ENCODE assay signal across 3 cellular contexts in the genomic region with DNA sequence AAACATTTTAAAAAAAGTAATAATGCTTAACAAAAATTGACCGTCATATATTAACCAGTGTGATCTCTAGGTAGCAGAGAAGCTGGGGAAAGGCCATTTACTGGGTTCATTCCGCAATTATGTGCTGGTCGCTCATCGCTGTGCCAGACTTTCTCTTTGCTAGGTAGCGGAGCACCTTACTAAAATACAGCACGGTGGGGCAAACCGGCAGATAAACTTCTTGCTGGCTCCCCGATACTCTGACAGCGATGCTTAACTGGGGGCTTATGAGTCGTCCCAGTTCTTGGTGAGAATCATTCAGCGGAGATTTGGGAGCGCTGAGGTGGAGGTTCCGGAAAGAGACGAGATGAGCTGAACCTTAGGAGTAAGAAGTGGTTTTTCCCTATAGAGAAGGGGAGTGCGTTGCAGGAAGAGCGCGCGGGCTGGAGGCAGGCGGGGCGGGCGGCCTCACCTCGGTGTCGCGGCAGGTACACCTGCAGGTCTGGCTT.
TF ChIP-seq lines count a peak whose summit lies in the region.

No MANE protein-coding gene starts in this region.

TF ChIP-seq in A549, 52 proteins besides CTCF, POLR2A, EP300 and RAD21:
- TF ChIP-seq ZSCAN20 (CRISPR knock-in tag; IDR thresholded peaks at IDR 0.05): no peak
- TF ChIP-seq KDM1A (IDR thresholded peaks at IDR 0.05; ENCODE audit: low read depth): no peak
- TF ChIP-seq, protein P1, sequence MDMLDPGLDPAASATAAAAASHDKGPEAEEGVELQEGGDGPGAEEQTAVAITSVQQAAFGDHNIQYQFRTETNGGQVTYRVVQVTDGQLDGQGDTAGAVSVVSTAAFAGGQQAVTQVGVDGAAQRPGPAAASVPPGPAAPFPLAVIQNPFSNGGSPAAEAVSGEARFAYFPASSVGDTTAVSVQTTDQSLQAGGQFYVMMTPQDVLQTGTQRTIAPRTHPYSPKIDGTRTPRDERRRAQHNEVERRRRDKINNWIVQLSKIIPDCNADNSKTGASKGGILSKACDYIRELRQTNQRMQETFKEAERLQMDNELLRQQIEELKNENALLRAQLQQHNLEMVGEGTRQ (IDR thresholded peaks at IDR 0.05): no peak
- TF ChIP-seq, protein P2, sequence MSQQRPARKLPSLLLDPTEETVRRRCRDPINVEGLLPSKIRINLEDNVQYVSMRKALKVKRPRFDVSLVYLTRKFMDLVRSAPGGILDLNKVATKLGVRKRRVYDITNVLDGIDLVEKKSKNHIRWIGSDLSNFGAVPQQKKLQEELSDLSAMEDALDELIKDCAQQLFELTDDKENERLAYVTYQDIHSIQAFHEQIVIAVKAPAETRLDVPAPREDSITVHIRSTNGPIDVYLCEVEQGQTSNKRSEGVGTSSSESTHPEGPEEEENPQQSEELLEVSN (IDR thresholded peaks at IDR 0.05; ENCODE audit: borderline replicate concordance, low read depth): no peak
- peak; percentile 51; the same call in 1 of the 2 replicates for TF ChIP-seq KDM5A (IDR thresholded peaks at IDR 0.05)
- TF ChIP-seq SMC3 (IDR thresholded peaks at IDR 0.05): no peak
- no peak for TF ChIP-seq RCOR1 (IDR thresholded peaks at IDR 0.05; ENCODE audit: low read depth, low read length)
- no peak for TF ChIP-seq HOXB5 (CRISPR knock-in tag; IDR thresholded peaks at IDR 0.05)
- no peak for TF ChIP-seq ESRRA (IDR thresholded peaks at IDR 0.05; ENCODE audit: borderline replicate concordance, low read length)
- TF ChIP-seq ZNF302 (CRISPR knock-in tag; IDR thresholded peaks at IDR 0.05): no peak
- no peak for TF ChIP-seq JUNB (IDR thresholded peaks at IDR 0.05)
- TF ChIP-seq PHF8 (IDR thresholded peaks at IDR 0.05; ENCODE audit: borderline replicate concordance, low read depth): peak; percentile 9; the same call in 1 of the 2 replicates
- no peak for TF ChIP-seq CEBPB (IDR thresholded peaks at IDR 0.05)
- TF ChIP-seq, protein P3, sequence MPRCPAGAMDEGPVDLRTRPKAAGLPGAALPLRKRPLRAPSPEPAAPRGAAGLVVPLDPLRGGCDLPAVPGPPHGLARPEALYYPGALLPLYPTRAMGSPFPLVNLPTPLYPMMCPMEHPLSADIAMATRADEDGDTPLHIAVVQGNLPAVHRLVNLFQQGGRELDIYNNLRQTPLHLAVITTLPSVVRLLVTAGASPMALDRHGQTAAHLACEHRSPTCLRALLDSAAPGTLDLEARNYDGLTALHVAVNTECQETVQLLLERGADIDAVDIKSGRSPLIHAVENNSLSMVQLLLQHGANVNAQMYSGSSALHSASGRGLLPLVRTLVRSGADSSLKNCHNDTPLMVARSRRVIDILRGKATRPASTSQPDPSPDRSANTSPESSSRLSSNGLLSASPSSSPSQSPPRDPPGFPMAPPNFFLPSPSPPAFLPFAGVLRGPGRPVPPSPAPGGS (IDR thresholded peaks at IDR 0.05): no peak

TF ChIP-seq in HCT116, 20 proteins besides CTCF, POLR2A, EP300 and RAD21:
- TF ChIP-seq POLR2AphosphoS5 (IDR thresholded peaks at IDR 0.05; ENCODE audit: low read depth, low read length) (no peak), FOSL1 (IDR thresholded peaks at IDR 0.05; ENCODE audit: low read depth) (no peak), EZH2 (IDR thresholded peaks at IDR 0.05) (no peak), SIN3A (IDR thresholded peaks at IDR 0.05; ENCODE audit: low read depth) (no peak), CEBPB (IDR thresholded peaks at IDR 0.05; ENCODE audit: low read depth) (no peak), ELF1 (IDR thresholded peaks at IDR 0.05; ENCODE audit: borderline replicate concordance, low read depth) (no peak), JUND (IDR thresholded peaks at IDR 0.05) (no peak), EGR1 (IDR thresholded peaks at IDR 0.05; ENCODE audit: low read depth) (no peak), CBX3 (IDR thresholded peaks at IDR 0.05; ENCODE audit: low read depth) (no peak), SRF (IDR thresholded peaks at IDR 0.05; ENCODE audit: low read depth) (no peak), EZH2phosphoT487 (IDR thresholded peaks at IDR 0.05; ENCODE audit: borderline replicate concordance) (no peak), TCF7L2 (IDR thresholded peaks at IDR 0.05; ENCODE audit: borderline replicate concordance, extremely low read depth, insufficient read depth, insufficient read length) (no peak), ZFX (IDR thresholded peaks at IDR 0.05) (no peak), ZNF274 (IDR thresholded peaks at IDR 0.05; ENCODE audit: low read depth, low read length) (no peak), YY1 (IDR thresholded peaks at IDR 0.05; ENCODE audit: extremely low read depth, insufficient replicate concordance, low read depth, low read length) (no peak), SP1 (IDR thresholded peaks at IDR 0.05; ENCODE audit: low read depth) (no peak)
- TF ChIP-seq, protein P4, sequence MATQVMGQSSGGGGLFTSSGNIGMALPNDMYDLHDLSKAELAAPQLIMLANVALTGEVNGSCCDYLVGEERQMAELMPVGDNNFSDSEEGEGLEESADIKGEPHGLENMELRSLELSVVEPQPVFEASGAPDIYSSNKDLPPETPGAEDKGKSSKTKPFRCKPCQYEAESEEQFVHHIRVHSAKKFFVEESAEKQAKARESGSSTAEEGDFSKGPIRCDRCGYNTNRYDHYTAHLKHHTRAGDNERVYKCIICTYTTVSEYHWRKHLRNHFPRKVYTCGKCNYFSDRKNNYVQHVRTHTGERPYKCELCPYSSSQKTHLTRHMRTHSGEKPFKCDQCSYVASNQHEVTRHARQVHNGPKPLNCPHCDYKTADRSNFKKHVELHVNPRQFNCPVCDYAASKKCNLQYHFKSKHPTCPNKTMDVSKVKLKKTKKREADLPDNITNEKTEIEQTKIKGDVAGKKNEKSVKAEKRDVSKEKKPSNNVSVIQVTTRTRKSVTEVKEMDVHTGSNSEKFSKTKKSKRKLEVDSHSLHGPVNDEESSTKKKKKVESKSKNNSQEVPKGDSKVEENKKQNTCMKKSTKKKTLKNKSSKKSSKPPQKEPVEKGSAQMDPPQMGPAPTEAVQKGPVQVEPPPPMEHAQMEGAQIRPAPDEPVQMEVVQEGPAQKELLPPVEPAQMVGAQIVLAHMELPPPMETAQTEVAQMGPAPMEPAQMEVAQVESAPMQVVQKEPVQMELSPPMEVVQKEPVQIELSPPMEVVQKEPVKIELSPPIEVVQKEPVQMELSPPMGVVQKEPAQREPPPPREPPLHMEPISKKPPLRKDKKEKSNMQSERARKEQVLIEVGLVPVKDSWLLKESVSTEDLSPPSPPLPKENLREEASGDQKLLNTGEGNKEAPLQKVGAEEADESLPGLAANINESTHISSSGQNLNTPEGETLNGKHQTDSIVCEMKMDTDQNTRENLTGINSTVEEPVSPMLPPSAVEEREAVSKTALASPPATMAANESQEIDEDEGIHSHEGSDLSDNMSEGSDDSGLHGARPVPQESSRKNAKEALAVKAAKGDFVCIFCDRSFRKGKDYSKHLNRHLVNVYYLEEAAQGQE (IDR thresholded peaks at IDR 0.05; ENCODE audit: low read depth): no peak
- TF ChIP-seq, protein P5, sequence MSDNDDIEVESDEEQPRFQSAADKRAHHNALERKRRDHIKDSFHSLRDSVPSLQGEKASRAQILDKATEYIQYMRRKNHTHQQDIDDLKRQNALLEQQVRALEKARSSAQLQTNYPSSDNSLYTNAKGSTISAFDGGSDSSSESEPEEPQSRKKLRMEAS (IDR thresholded peaks at IDR 0.05): no peak
- TF ChIP-seq, protein P6, sequence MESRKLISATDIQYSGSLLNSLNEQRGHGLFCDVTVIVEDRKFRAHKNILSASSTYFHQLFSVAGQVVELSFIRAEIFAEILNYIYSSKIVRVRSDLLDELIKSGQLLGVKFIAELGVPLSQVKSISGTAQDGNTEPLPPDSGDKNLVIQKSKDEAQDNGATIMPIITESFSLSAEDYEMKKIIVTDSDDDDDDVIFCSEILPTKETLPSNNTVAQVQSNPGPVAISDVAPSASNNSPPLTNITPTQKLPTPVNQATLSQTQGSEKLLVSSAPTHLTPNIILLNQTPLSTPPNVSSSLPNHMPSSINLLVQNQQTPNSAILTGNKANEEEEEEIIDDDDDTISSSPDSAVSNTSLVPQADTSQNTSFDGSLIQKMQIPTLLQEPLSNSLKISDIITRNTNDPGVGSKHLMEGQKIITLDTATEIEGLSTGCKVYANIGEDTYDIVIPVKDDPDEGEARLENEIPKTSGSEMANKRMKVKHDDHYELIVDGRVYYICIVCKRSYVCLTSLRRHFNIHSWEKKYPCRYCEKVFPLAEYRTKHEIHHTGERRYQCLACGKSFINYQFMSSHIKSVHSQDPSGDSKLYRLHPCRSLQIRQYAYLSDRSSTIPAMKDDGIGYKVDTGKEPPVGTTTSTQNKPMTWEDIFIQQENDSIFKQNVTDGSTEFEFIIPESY (IDR thresholded peaks at IDR 0.05; ENCODE audit: extremely low read depth, insufficient replicate concordance, low read length): no peak
- TF ChIP-seq, protein P7, sequence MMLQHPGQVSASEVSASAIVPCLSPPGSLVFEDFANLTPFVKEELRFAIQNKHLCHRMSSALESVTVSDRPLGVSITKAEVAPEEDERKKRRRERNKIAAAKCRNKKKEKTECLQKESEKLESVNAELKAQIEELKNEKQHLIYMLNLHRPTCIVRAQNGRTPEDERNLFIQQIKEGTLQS (IDR thresholded peaks at IDR 0.05): no peak

TF ChIP-seq in liver, 16 proteins besides CTCF, POLR2A, EP300 and RAD21:
- TF ChIP-seq, protein P6 (IDR thresholded peaks at IDR 0.05): no peak
- TF ChIP-seq HNF4G (IDR thresholded peaks at IDR 0.05) (no peak), YY1 (IDR thresholded peaks at IDR 0.05) (no peak)
- TF ChIP-seq, protein P5 (IDR thresholded peaks at IDR 0.05): no peak
